Comparison of ENCODE assay signal across 37 cellular contexts in the genomic region with DNA sequence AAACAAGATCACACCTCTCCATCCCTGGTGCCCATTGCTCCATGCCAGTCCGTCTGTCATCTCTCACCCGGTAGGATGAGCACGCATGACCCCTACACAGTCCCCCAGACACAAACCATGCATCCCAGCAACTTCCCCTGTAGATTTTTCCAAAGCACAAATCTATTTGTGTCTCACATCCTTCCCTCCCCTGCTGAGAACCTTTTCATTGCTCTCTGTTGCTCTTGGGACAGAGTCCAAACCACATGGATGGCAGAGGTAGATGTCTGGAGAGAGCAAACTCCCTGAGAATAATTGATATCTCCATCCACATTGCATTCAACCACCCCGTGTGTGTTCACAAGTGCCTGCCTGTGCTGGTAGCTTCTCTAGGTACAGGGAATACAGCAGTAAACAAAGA. TPM values are rescaled to one million over a fixed set of nuclear protein-coding genes. Genes with fewer than 3 reads are reported as not detected.
DNase-seq lines count a peak whose midpoint lies in the region; FAIRE-seq and TF ChIP-seq lines count a peak whose summit lies in the region.
"Had no signal": no experiment of that assay in that cellular context is flagged by ENCODE, and none has a peak within 500 bp of the region (broad histone marks: within the 10 kb centered on the region; RNA-seq: fewer than 3 reads in every experiment).

No MANE protein-coding gene starts in this region.

- H3K27ac ChIP-seq in astrocyte (ENCODE audit: low read depth, low read length) (peak overlapping the region; percentile 52), neural progenitor cell (no peak overlapping the region)
- H3K27ac ChIP-seq: 22Rv1, prostate gland, upper lobe of left lung had no signal

- H3K9me3 Mint-ChIP-seq in astrocyte (ENCODE audit: unreplicated experiment) (no peaks in the 10 kb centered on the region), neural progenitor cell (no peaks in the 10 kb centered on the region)
- H3K9me3 Mint-ChIP-seq: activated CD4-positive, alpha-beta T cell treated with anti-CD3 and anti-CD28 coated beads, Interleukin-2, amount 10 ng/mL, durations not matched to agents 24 days and 14 days; activated T-helper 2 cell treated with anti-CD3 and anti-CD28 coated beads, Interferon-gamma antibody, Interleukin-2, Interleukin-4, amounts not matched to agents 10 μg/mL and 5 μg/mL and 100 μg/mL, durations not matched to agents 14 hours and 24 hours and 36 hours; CD4-positive, CD25-positive, alpha-beta regulatory T cell; natural killer cell; stimulated activated memory B cell treated with anti-CD40 and anti-IgM and Interleukin-4, amounts not matched to agents 10 μg/mL and 1 μg/mL and 100 μg/mL, for 72 hours; WTC11 had no signal

- H3K27me3 ChIP-seq in astrocyte (ENCODE audit: insufficient read depth, low read length), result no peaks in the 10 kb centered on the region
- no peaks in the 10 kb centered on the region for H3K27me3 ChIP-seq in neural progenitor cell
- H3K27me3 ChIP-seq: upper lobe of left lung had no signal

- H3K4me1 Mint-ChIP-seq in astrocyte (ENCODE audit: low read depth, unreplicated experiment), result peaks cover 23% of the 10 kb centered on the region
- H3K4me1 Mint-ChIP-seq in neural progenitor cell, result peaks cover 40% of the 10 kb centered on the region
- H3K4me1 Mint-ChIP-seq: activated CD4-positive, alpha-beta T cell treated with anti-CD3 and anti-CD28 coated beads, Interleukin-2, amount 10 ng/mL, durations not matched to agents 24 days and 14 days; CD4-positive, CD25-positive, alpha-beta regulatory T cell; natural killer cell; stimulated activated memory B cell treated with anti-CD40 and anti-IgM and Interleukin-4, amounts not matched to agents 10 μg/mL and 1 μg/mL and 100 μg/mL, for 72 hours had no signal

- H3K36me3 ChIP-seq in astrocyte (ENCODE audit: insufficient read depth, low read length) (no peaks in the 10 kb centered on the region), neural progenitor cell (no peaks in the 10 kb centered on the region)
- H3K36me3 ChIP-seq: prostate gland, upper lobe of left lung had no signal

- DNase-seq in NCI-H146 (lab: John Stamatoyannopoulos, UW) (peak; percentile 9), NCI-H146 treated with DMSO at 0.1 percent for 48 hours (lab: John Stamatoyannopoulos, UW; ENCODE audit: unreplicated experiment) (no peak), M059J (ENCODE audit: low read depth) (peak; percentile 88), astrocyte (ENCODE audit: low read depth) (peak; percentile 78), neural progenitor cell (ENCODE audit: low spot score) (no peak), epidermal melanocyte (ENCODE audit: insufficient read length, low spot score) (no peak), HCEC 1CT (no peak), NK-92 (lab: John Stamatoyannopoulos, UW; ENCODE audit: unreplicated experiment) (no peak)
- DNase-seq: activated CD4-positive, alpha-beta T cell treated with anti-CD3 and anti-CD28 coated beads, Interleukin-2, amount 10 ng/mL, durations not matched to agents 24 days and 14 days; activated CD8-positive, alpha-beta memory T cell treated with anti-CD3 and anti-CD28 coated beads for 24 hours; activated naive CD4-positive, alpha-beta T cell treated with anti-CD3 and anti-CD28 coated beads, Interleukin-2, amount 50 U/mL, for 16 hours; activated T-cell treated with anti-CD3 and anti-CD28 coated beads for 4 hours; AML-193; amygdala; CD4-positive, CD25-positive, alpha-beta regulatory T cell; hippocampal formation; Kasumi-1; left colon; mucosa of descending colon; natural killer cell; NCI-H1694 treated with DMSO at 0.1 percent for 48 hours; NCI-H526; occipital lobe; SHP77 treated with DMSO at 0.1 percent for 48 hours; T-helper 9 cell; upper lobe of left lung had no signal

- no peaks in the 10 kb centered on the region for H3K79me2 ChIP-seq in astrocyte (ENCODE audit: insufficient read depth, low read length)
- H3K79me2 ChIP-seq in neural progenitor cell (ENCODE audit: low read depth), result no peaks in the 10 kb centered on the region

- no peak overlapping the region for H3K27ac Mint-ChIP-seq in astrocyte (ENCODE audit: unreplicated experiment)
- H3K27ac Mint-ChIP-seq in neural progenitor cell, result peak overlapping the region; percentile 17
- H3K27ac Mint-ChIP-seq: activated CD4-positive, alpha-beta T cell treated with anti-CD3 and anti-CD28 coated beads, Interleukin-2, amount 10 ng/mL, durations not matched to agents 24 days and 14 days; activated T-helper 2 cell treated with anti-CD3 and anti-CD28 coated beads, Interferon-gamma antibody, Interleukin-2, Interleukin-4, amounts not matched to agents 10 μg/mL and 5 μg/mL and 100 μg/mL, durations not matched to agents 14 hours and 24 hours and 36 hours; CD4-positive, CD25-positive, alpha-beta regulatory T cell; natural killer cell; stimulated activated memory B cell treated with anti-CD40 and anti-IgM and Interleukin-4, amounts not matched to agents 10 μg/mL and 1 μg/mL and 100 μg/mL, for 72 hours; WTC11 had no signal

- H3K27me3 Mint-ChIP-seq in astrocyte (ENCODE audit: low read depth, unreplicated experiment), result no peaks in the 10 kb centered on the region
- H3K27me3 Mint-ChIP-seq in neural progenitor cell (ENCODE audit: insufficient read depth, low read depth), result peaks cover 3% of the 10 kb centered on the region
- H3K27me3 Mint-ChIP-seq: activated CD4-positive, alpha-beta T cell treated with anti-CD3 and anti-CD28 coated beads, Interleukin-2, amount 10 ng/mL, durations not matched to agents 24 days and 14 days; CD4-positive, CD25-positive, alpha-beta regulatory T cell; stimulated activated memory B cell treated with anti-CD40 and anti-IgM and Interleukin-4, amounts not matched to agents 10 μg/mL and 1 μg/mL and 100 μg/mL, for 72 hours had no signal

- FAIRE-seq in astrocyte (lab: Jason Lieb, UNC), result no peak
- FAIRE-seq: colon, GM18507, GM19239, H54, HepG2 had no signal

- H3K36me3 Mint-ChIP-seq in astrocyte (ENCODE audit: low read depth, unreplicated experiment) (no peaks in the 10 kb centered on the region), neural progenitor cell (no peaks in the 10 kb centered on the region)
- H3K36me3 Mint-ChIP-seq: CD4-positive, CD25-positive, alpha-beta regulatory T cell; natural killer cell; stimulated activated memory B cell treated with anti-CD40 and anti-IgM and Interleukin-4, amounts not matched to agents 10 μg/mL and 1 μg/mL and 100 μg/mL, for 72 hours; WTC11 had no signal

- no peak overlapping the region for H2AFZ ChIP-seq in astrocyte (ENCODE audit: low read depth, low read length)
- H2AFZ ChIP-seq in neural progenitor cell (replicated peaks), result no peak overlapping the region

- H3K4me2 ChIP-seq in astrocyte (ENCODE audit: low read length) (no peak overlapping the region), neural progenitor cell (no peak overlapping the region)

- H3K9me3 ChIP-seq in astrocyte (ENCODE audit: insufficient read depth, low read depth, low read length) (no peaks in the 10 kb centered on the region), neural progenitor cell (ENCODE audit: low read depth) (no peaks in the 10 kb centered on the region)
- H3K9me3 ChIP-seq: mucosa of descending colon, prostate gland, upper lobe of left lung had no signal

- H4K20me1 ChIP-seq in astrocyte (ENCODE audit: insufficient read depth, low read length), result no peaks in the 10 kb centered on the region
- no peaks in the 10 kb centered on the region for H4K20me1 ChIP-seq in neural progenitor cell (ENCODE audit: low read depth)

- H3K4me1 ChIP-seq in astrocyte (ENCODE audit: insufficient read depth, low read length), result peaks cover 32% of the 10 kb centered on the region
- peaks cover 15% of the 10 kb centered on the region for H3K4me1 ChIP-seq in neural progenitor cell
- H3K4me1 ChIP-seq: prostate gland, upper lobe of left lung had no signal

- H3K4me3 Mint-ChIP-seq in astrocyte (ENCODE audit: unreplicated experiment) (no peak overlapping the region), neural progenitor cell (no peak overlapping the region)
- H3K4me3 Mint-ChIP-seq: activated CD4-positive, alpha-beta T cell treated with anti-CD3 and anti-CD28 coated beads, Interleukin-2, amount 10 ng/mL, durations not matched to agents 24 days and 14 days; CD4-positive, CD25-positive, alpha-beta regulatory T cell; natural killer cell; stimulated activated memory B cell treated with anti-CD40 and anti-IgM and Interleukin-4, amounts not matched to agents 10 μg/mL and 1 μg/mL and 100 μg/mL, for 72 hours; WTC11 had no signal

- H3K9ac ChIP-seq in astrocyte (ENCODE audit: low read length) (peak overlapping the region; percentile 1), neural progenitor cell (no peak overlapping the region)

- H3K4me3 ChIP-seq in astrocyte (ENCODE audit: insufficient read depth, low read depth, low read length) (no peak overlapping the region), neural progenitor cell (no peak overlapping the region)
- H3K4me3 ChIP-seq: mucosa of descending colon, prostate gland, upper lobe of left lung had no signal

- TF ChIP-seq CTCF in astrocyte (IDR thresholded peaks at IDR 0.05; ENCODE audit: insufficient read depth, low read depth, low read length), result no peak
- TF ChIP-seq CTCF in neural progenitor cell (IDR thresholded peaks at IDR 0.05), result no peak

- H3F3A ChIP-seq in neural progenitor cell (ENCODE audit: low read depth), result peaks cover 11% of the 10 kb centered on the region

RNA-seq across cellular contexts. Expression of a gene that starts 29.9 kb away (rescaled TPM):
- total RNA-seq in M059J (2014; rRNA removed; shearing (Covaris generic)), result not detected in 2 replicates
- not detected in 2 replicates for total RNA-seq in astrocyte
- total RNA-seq in neural progenitor cell (ENCODE audit: low replicate concordance), result not detected in 2 replicates
- total RNA-seq: activated CD4-positive, alpha-beta T cell treated with anti-CD3 and anti-CD28 coated beads, Interleukin-2, amount 10 ng/mL, durations not matched to agents 24 days and 14 days; activated T-helper 2 cell treated with anti-CD3 and anti-CD28 coated beads, Interferon-gamma antibody, Interleukin-2, Interleukin-4, amounts not matched to agents 10 μg/mL and 5 μg/mL and 100 μg/mL, durations not matched to agents 14 hours and 24 hours and 36 hours; CD4-positive, CD25-positive, alpha-beta regulatory T cell; HepG2; left colon; lung microvascular endothelial cell; mucosa of descending colon; natural killer cell; occipital lobe; upper lobe of left lung; WTC11 had no signal

Comparison
In these comparisons a context has a peak if more than half of its experiments do, and no peak if none do; other contexts are left out.
1. DNase-seq: peak in NCI-H146 (single experiment), M059J (single experiment) and astrocyte (single experiment); none in NCI-H146 treated with DMSO at 0.1 percent for 48 hours (single experiment), neural progenitor cell (single experiment), epidermal melanocyte (single experiment), HCEC 1CT (single experiment) and NK-92 (single experiment).